ENCODE assay signal across 8 cellular contexts in genomic region chr1:15128520-15129313, GRCh38. TPM values are rescaled to one million over a fixed set of nuclear protein-coding genes. Genes with fewer than 3 reads are reported as not detected.
DNase-seq lines count a peak whose midpoint lies in the region; ATAC-seq and TF ChIP-seq lines count a peak whose summit lies in the region.

No MANE protein-coding gene starts in this region.

- H3K36me3 Mint-ChIP-seq in activated naive CD8-positive, alpha-beta T cell treated with anti-CD3 and anti-CD28 coated beads, Interleukin-2, amount 50 U/mL, for 24 hours (ENCODE audit: low read depth): no peaks in the 10 kb centered on the region

- no peak overlapping the region for H3K27ac Mint-ChIP-seq in activated naive CD8-positive, alpha-beta T cell treated with anti-CD3 and anti-CD28 coated beads, Interleukin-2, amount 50 U/mL, for 24 hours

- TF ChIP-seq CTCF in heart right ventricle (IDR thresholded peaks at IDR 0.05): peak; percentile 82 to 91 (median 87)

- no peaks in the 10 kb centered on the region for H3K36me3 ChIP-seq in heart right ventricle

- peaks cover 0 to 13% (median 0%) of the 10 kb centered on the region in 11 donors for H3K9me3 ChIP-seq in heart right ventricle

- no peak overlapping the region for H3K4me3 ChIP-seq in heart right ventricle

- WGBS in heart right ventricle, 2 donors: 36 to 38% methylated on average over 18 of the region's 18 CpGs

- peaks cover 14% of the 10 kb centered on the region for H3K27me3 Mint-ChIP-seq in activated naive CD8-positive, alpha-beta T cell treated with anti-CD3 and anti-CD28 coated beads, Interleukin-2, amount 50 U/mL, for 24 hours

- peaks cover 0 to 4% (median 0%) of the 10 kb centered on the region in 7 donors for H3K27me3 ChIP-seq in heart right ventricle

- H3K9me3 Mint-ChIP-seq in activated naive CD8-positive, alpha-beta T cell treated with anti-CD3 and anti-CD28 coated beads, Interleukin-2, amount 50 U/mL, for 24 hours: no peaks in the 10 kb centered on the region

- no peak overlapping the region for H3K27ac ChIP-seq in heart right ventricle

- no peaks in the 10 kb centered on the region for H3K4me1 ChIP-seq in heart right ventricle

- intact Hi-C loops in heart right ventricle (cut with DNase I): loop anchor here (1.0 to 10.0 kb wide), 11 partner anchors 144 to 306 kb away; partner anchors contain the start of gene CTRC (in 4 of the 10)
- intact Hi-C loops in sciatic nerve (cut with DNase I): loop anchor here (5.0 kb wide), 1 partner anchor 144 kb away; no protein-coding TSS in a partner anchor

- ATAC-seq in GM19351 (IDR thresholded peaks at IDR 0.05; ENCODE audit: unreplicated experiment) (peak; percentile 78), heart right ventricle (peak; percentile 83 to 94 (median 90)), sciatic nerve (peak; percentile 90), HG03520 (IDR thresholded peaks at IDR 0.05; ENCODE audit: unreplicated experiment) (no peak)
- ATAC-seq in activated naive CD8-positive, alpha-beta T cell treated with anti-CD3 and anti-CD28 coated beads, Interleukin-2, amount 50 U/mL, for 24 hours: peak; percentile 97

- DNase-seq in AG08396 (ENCODE audit: low spot score) (peak; percentile 87), MV-4-11 (lab: John Stamatoyannopoulos, UW) (peak; percentile 48), T-helper 1 cell (peak; percentile 16 to 62 (median 38)), heart right ventricle (peak; percentile 59 to 67), sciatic nerve (ENCODE audit: low spot score) (peak; percentile 84)
- peak; percentile 78 for DNase-seq in activated naive CD8-positive, alpha-beta T cell treated with anti-CD3 and anti-CD28 coated beads, Interleukin-2, amount 50 U/mL, for 24 hours

- no peak overlapping the region for H3K4me3 Mint-ChIP-seq in activated naive CD8-positive, alpha-beta T cell treated with anti-CD3 and anti-CD28 coated beads, Interleukin-2, amount 50 U/mL, for 24 hours

- no peaks in the 10 kb centered on the region for H3K4me1 Mint-ChIP-seq in activated naive CD8-positive, alpha-beta T cell treated with anti-CD3 and anti-CD28 coated beads, Interleukin-2, amount 50 U/mL, for 24 hours

RNA-seq across cellular contexts. Expression of gene TMEM51, which starts 24.8 kb away (rescaled TPM):
- total RNA-seq in heart right ventricle (1 to 10 TPM; 2.0 to 9.5 (median 2.8) TPM), sciatic nerve (17.3 TPM)
- polyA plus RNA-seq in heart right ventricle: 1 to 10 TPM; 3.8 to 3.9 TPM
